ENCODE assay signal across 14 cellular contexts in the genomic region with DNA sequence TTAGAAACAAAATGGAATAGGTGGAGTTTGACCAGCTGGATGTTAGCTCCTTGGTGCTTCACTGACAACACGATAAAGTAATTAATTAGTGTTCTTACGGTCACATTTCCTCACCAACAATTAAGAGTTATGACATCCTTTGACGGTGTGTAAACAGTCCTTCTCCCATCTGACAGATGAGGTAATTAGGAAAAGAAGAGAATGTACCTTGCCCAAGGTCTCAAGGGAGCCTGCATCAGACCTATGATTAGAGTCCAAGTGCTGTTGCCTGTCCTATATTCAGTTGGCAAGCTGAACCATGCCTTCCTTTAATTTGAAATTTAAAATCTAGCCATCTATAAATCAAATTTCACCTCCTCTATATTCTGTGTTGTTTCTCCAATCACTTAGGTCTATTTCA.
"Had no signal": no experiment of that assay in that cellular context is flagged by ENCODE, and none has a peak within 500 bp of the region (broad histone marks: within the 10 kb centered on the region; RNA-seq: fewer than 3 reads in every experiment).

No MANE protein-coding gene starts in this region.

- DNase-seq: activated CD4-positive, alpha-beta T cell treated with anti-CD3 and anti-CD28 coated beads for 36 hours; activated effector memory CD4-positive, alpha-beta T cell treated with Interleukin-2 at 50 U/mL for 16 hours; activated naive CD8-positive, alpha-beta T cell treated with anti-CD3 and anti-CD28 coated beads, Interleukin-2, amount 10 ng/mL, durations not matched to agents 7 days and 5 days; dorsolateral prefrontal cortex; glutamatergic neuron; ovary; stimulated activated CD4-positive, alpha-beta T cell treated with anti-CD3 and anti-CD28 coated beads, Interleukin-4, amount 100 ng/mL, for 1 hour; stimulated activated CD8-positive, alpha-beta memory T cell treated with anti-CD3 and anti-CD28 coated beads, Interleukin-4, amount 100 ng/mL, for 48 hours; stimulated activated naive CD8-positive, alpha-beta T cell treated with anti-CD3 and anti-CD28 coated beads, Interleukin-15, Interleukin-2, amounts not matched to agents 100 U/mL and 50 U/mL, for 24 hours; upper lobe of right lung had no signal

- H3K36me3 Mint-ChIP-seq: neural progenitor cell had no signal

- H3K27me3 ChIP-seq: ascending aorta, dorsolateral prefrontal cortex, neural progenitor cell, ovary, upper lobe of right lung had no signal

- H3K4me1 ChIP-seq: ascending aorta, neural progenitor cell, upper lobe of right lung had no signal

- ATAC-seq: activated CD4-positive, alpha-beta T cell treated with anti-CD3 and anti-CD28 coated beads for 36 hours; esophagus mucosa; stimulated activated naive CD8-positive, alpha-beta T cell treated with anti-CD3 and anti-CD28 coated beads, Interleukin-15, Interleukin-2, amounts not matched to agents 100 U/mL and 50 U/mL, for 24 hours; upper lobe of right lung had no signal

- H3K27me3 Mint-ChIP-seq: activated CD4-positive, alpha-beta T cell treated with anti-CD3 and anti-CD28 coated beads for 36 hours; activated naive CD8-positive, alpha-beta T cell treated with anti-CD3 and anti-CD28 coated beads, Interleukin-2, amount 10 ng/mL, durations not matched to agents 7 days and 5 days had no signal

- H3K4me1 Mint-ChIP-seq: neural progenitor cell had no signal

- H3K4me3 ChIP-seq: ascending aorta, dorsolateral prefrontal cortex, neural progenitor cell, ovary, upper lobe of right lung had no signal

- H3K4me2 ChIP-seq: neural progenitor cell had no signal

- H3K9me3 Mint-ChIP-seq: neural progenitor cell had no signal

- H3K27ac ChIP-seq: ascending aorta, dorsolateral prefrontal cortex, neural progenitor cell, ovary, upper lobe of right lung, VCaP had no signal

- H3K4me3 Mint-ChIP-seq: activated CD4-positive, alpha-beta T cell treated with anti-CD3 and anti-CD28 coated beads for 36 hours; neural progenitor cell had no signal

- H3K9ac ChIP-seq: neural progenitor cell had no signal

- H3K36me3 ChIP-seq: neural progenitor cell, ovary, upper lobe of right lung had no signal

- H3K27ac Mint-ChIP-seq: activated CD4-positive, alpha-beta T cell treated with anti-CD3 and anti-CD28 coated beads for 36 hours; activated naive CD8-positive, alpha-beta T cell treated with anti-CD3 and anti-CD28 coated beads, Interleukin-2, amount 10 ng/mL, durations not matched to agents 7 days and 5 days; neural progenitor cell had no signal

- H3K9me3 ChIP-seq: ascending aorta, ovary, upper lobe of right lung had no signal
